In genomic region chr16:58494981-58495860, GRCh38 we compare ENCODE assay signal across 7 cellular contexts. TPM values are rescaled to one million over a fixed set of nuclear protein-coding genes. Genes with fewer than 3 reads are reported as not detected.
DNase-seq lines count a peak whose midpoint lies in the region; ATAC-seq and TF ChIP-seq lines count a peak whose summit lies in the region.

No MANE protein-coding gene starts in this region.

- H3K4me3 Mint-ChIP-seq in T-helper 1 cell treated with Interleukin-12 subunit alpha and Interleukin-12 subunit beta and Interleukin-4 antibody, amounts not matched to agents 30 μg/mL and 1 μg/mL, for 36 hours, result no peak overlapping the region

- no peaks in the 10 kb centered on the region for H3K9me3 Mint-ChIP-seq in T-helper 1 cell treated with Interleukin-12 subunit alpha and Interleukin-12 subunit beta and Interleukin-4 antibody, amounts not matched to agents 30 μg/mL and 1 μg/mL, for 36 hours

- H3K4me1 ChIP-seq in smooth muscle cell (ENCODE audit: low read depth), result peaks cover 8% of the 10 kb centered on the region

- H2AFZ ChIP-seq in smooth muscle cell (ENCODE audit: low read depth), result no peak overlapping the region

- H3K27ac Mint-ChIP-seq in T-helper 1 cell treated with Interleukin-12 subunit alpha and Interleukin-12 subunit beta and Interleukin-4 antibody, amounts not matched to agents 30 μg/mL and 1 μg/mL, for 36 hours, result peak overlapping the region; percentile 41

- H3K79me2 ChIP-seq in smooth muscle cell (ENCODE audit: low read depth), result no peaks in the 10 kb centered on the region

- no peaks in the 10 kb centered on the region for H3K36me3 ChIP-seq in smooth muscle cell (ENCODE audit: low read depth)

- DNase-seq in NCI-H1436 treated with DMSO at 0.1 percent for 48 hours (lab: John Stamatoyannopoulos, UW) (peak; percentile 92), cardiac fibroblast (ENCODE audit: low read depth in 2 of 2) (peak; percentile 98 to 99), iPS-NIHi7 (ENCODE audit: extremely low spot score) (peak; percentile 91), smooth muscle cell (lab: John Stamatoyannopoulos, UW; ENCODE audit: unreplicated experiment) (no peak)

- H3K9ac ChIP-seq in smooth muscle cell (ENCODE audit: low read depth), result peak overlapping the region; percentile 54

- WGBS in smooth muscle cell (ENCODE audit: low lambda C conversion rate), result 50% methylated on average over 21 of the region's 21 CpGs

- no peak overlapping the region for H3K4me2 ChIP-seq in smooth muscle cell

- no peaks in the 10 kb centered on the region for H3K36me3 Mint-ChIP-seq in T-helper 1 cell treated with Interleukin-12 subunit alpha and Interleukin-12 subunit beta and Interleukin-4 antibody, amounts not matched to agents 30 μg/mL and 1 μg/mL, for 36 hours (ENCODE audit: low read depth)

- H3F3A ChIP-seq in smooth muscle cell (ENCODE audit: low read depth), result no peaks in the 10 kb centered on the region

- H4K20me1 ChIP-seq in smooth muscle cell (ENCODE audit: low read depth), result no peaks in the 10 kb centered on the region

- peak; percentile 61 for ATAC-seq in HG02852 (IDR thresholded peaks at IDR 0.05; ENCODE audit: unreplicated experiment)

- H3K9me3 ChIP-seq in smooth muscle cell (replicated peaks; ENCODE audit: low read depth), result no peaks in the 10 kb centered on the region

- TF ChIP-seq CTCF in GM12874 (IDR thresholded peaks at IDR 0.05; ENCODE audit: insufficient read depth, low read depth, low read length), result peak; percentile 65
- peak; percentile 81 for TF ChIP-seq CTCF in cardiac fibroblast (IDR thresholded peaks at IDR 0.05; ENCODE audit: low read depth, low read length)
- TF ChIP-seq CTCF in smooth muscle cell (IDR thresholded peaks at IDR 0.05; ENCODE audit: borderline replicate concordance, insufficient read depth, poor library complexity, severe bottlenecking), result peak; percentile 32

- no peaks in the 10 kb centered on the region for H3K27me3 ChIP-seq in smooth muscle cell (ENCODE audit: low read depth)

- H3K4me1 Mint-ChIP-seq in T-helper 1 cell treated with Interleukin-12 subunit alpha and Interleukin-12 subunit beta and Interleukin-4 antibody, amounts not matched to agents 30 μg/mL and 1 μg/mL, for 36 hours (ENCODE audit: low read depth), result peaks cover 8% of the 10 kb centered on the region

- H3K27me3 Mint-ChIP-seq in T-helper 1 cell treated with Interleukin-12 subunit alpha and Interleukin-12 subunit beta and Interleukin-4 antibody, amounts not matched to agents 30 μg/mL and 1 μg/mL, for 36 hours (ENCODE audit: low read depth), result no peaks in the 10 kb centered on the region

- H3K4me3 ChIP-seq in cardiac fibroblast (replicated peaks in 1 of 2; ENCODE audit: low read depth in 2 of 2, low read length in 2 of 2), result peak overlapping the region; percentile 1 to 20
- H3K4me3 ChIP-seq in smooth muscle cell, result no peak overlapping the region

- no peak overlapping the region for H3K27ac ChIP-seq in smooth muscle cell (ENCODE audit: low read depth)

RNA-seq across cellular contexts. Expression of gene NDRG4, which starts 4.7 kb away (rescaled TPM):
- 9.9 and 17.1 TPM in 2 replicates for total RNA-seq in smooth muscle cell
- polyA plus RNA-seq in smooth muscle cell, result 21.0 and 23.0 TPM in 2 replicates

RNA-seq across cellular contexts. Expression of gene SETD6, which starts 20.1 kb away (rescaled TPM):
- 6.8 and 9.4 TPM in 2 replicates for total RNA-seq in smooth muscle cell
- polyA plus RNA-seq in smooth muscle cell, result 8.3 and 8.4 TPM in 2 replicates
